ENCODE assay signal across 22 cellular contexts in the genomic region with DNA sequence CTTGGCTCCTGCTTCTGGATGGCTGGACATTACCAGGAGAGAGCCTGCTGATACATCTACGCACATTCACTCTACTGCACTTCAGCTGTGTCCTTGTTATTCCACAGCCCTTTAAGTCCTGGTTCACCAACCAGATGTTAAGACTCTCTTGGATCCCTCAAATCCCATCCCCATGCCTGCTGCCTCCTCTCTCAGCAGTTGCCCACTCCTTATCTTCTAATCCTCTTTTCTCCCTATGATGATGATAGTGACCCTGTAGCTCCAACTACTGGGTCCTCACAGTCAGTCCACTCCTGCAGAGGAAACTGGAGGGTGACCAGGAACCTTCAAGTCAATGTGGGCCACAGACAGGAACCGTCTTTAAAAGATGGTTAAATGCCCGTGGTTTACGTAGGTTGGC.
DNase-seq lines count a peak whose midpoint lies in the region; ATAC-seq and TF ChIP-seq lines count a peak whose summit lies in the region.
"Had no signal": no experiment of that assay in that cellular context is flagged by ENCODE, and none has a peak within 500 bp of the region (broad histone marks: within the 10 kb centered on the region; RNA-seq: fewer than 3 reads in every experiment).

No MANE protein-coding gene starts in this region.

- no peaks in the 10 kb centered on the region for H4K20me1 ChIP-seq in KMS-11 (ENCODE audit: insufficient read depth)

- no peak overlapping the region for H2BK12ac ChIP-seq in neuronal stem cell (ENCODE audit: low read length)

- WGBS in psoas muscle, 3 donors = 88 to 99% (median 97%) methylated on average over 4 of the region's 4 CpGs
- WGBS in aorta, 2 donors = 94 to 96% methylated on average over 4 of the region's 4 CpGs
- no CpG with 5 or more reads among the region's 4 CpGs for WGBS in neuronal stem cell (ENCODE audit: extremely low coverage in 2 of 2, insufficient read length in 2 of 2, insufficient replicate concordance in 1 of 2), 2 donors

- H3K27ac Mint-ChIP-seq in activated CD4-positive, alpha-beta T cell treated with anti-CD3 and anti-CD28 coated beads for 36 hours = peak overlapping the region; percentile 7
- peak overlapping the region; percentile 93 for H3K27ac Mint-ChIP-seq in activated naive CD8-positive, alpha-beta T cell treated with anti-CD3 and anti-CD28 coated beads, Interleukin-2, amount 50 U/mL, for 24 hours
- no peak overlapping the region for H3K27ac Mint-ChIP-seq in WTC11
- H3K27ac Mint-ChIP-seq: immature natural killer cell, progenitor cell of endocrine pancreas had no signal

- no peak overlapping the region for H4K91ac ChIP-seq in neuronal stem cell (ENCODE audit: low read depth, low read length, poor library complexity)

- ATAC-seq in activated CD4-positive, alpha-beta T cell treated with anti-CD3 and anti-CD28 coated beads for 36 hours = no peak
- no peak for ATAC-seq in activated naive CD8-positive, alpha-beta T cell treated with anti-CD3 and anti-CD28 coated beads, Interleukin-2, amount 50 U/mL, for 24 hours
- ATAC-seq in psoas muscle (no peak), aorta (ENCODE audit: low FRiP score) (no peak), WTC11 (no peak)
- ATAC-seq: left lung had no signal

- POLR2A ChIA-PET in activated CD4-positive, alpha-beta T cell treated with anti-CD3 and anti-CD28 coated beads for 36 hours (lab: Charles Lee) = no interaction called here
- POLR2A ChIA-PET in WTC11 (lab: Charles Lee) = no interaction called here

- H3K14ac ChIP-seq in neuronal stem cell (ENCODE audit: low read length) = no peak overlapping the region

- no peak overlapping the region for H2AK5ac ChIP-seq in neuronal stem cell (ENCODE audit: low read depth, low read length)

- no peak overlapping the region for H4K8ac ChIP-seq in neuronal stem cell (ENCODE audit: low read depth, low read length)

- intact Hi-C loops in activated CD4-positive, alpha-beta T cell treated with anti-CD3 and anti-CD28 coated beads for 36 hours (cut with DNase I, micrococcal nuclease) = loop anchor here in 1 of 2 experiments (2.0 to 10.0 kb wide), 2 partner anchors 89 to 161 kb away; no protein-coding TSS in a partner anchor
- intact Hi-C loops in psoas muscle (cut with DNase I) (loop anchor here in 1 of 2 donors (5.0 kb wide), 2 partner anchors 33 to 47 kb away; no protein-coding TSS in a partner anchor), aorta (cut with DNase I) (loop anchor here in 1 of 2 donors (2.0 kb wide), 1 partner anchor 45 kb away; no protein-coding TSS in a partner anchor)

- H3K9me3 Mint-ChIP-seq in activated CD4-positive, alpha-beta T cell treated with anti-CD3 and anti-CD28 coated beads for 36 hours (ENCODE audit: low read depth) = no peaks in the 10 kb centered on the region
- no peaks in the 10 kb centered on the region for H3K9me3 Mint-ChIP-seq in activated naive CD8-positive, alpha-beta T cell treated with anti-CD3 and anti-CD28 coated beads, Interleukin-2, amount 50 U/mL, for 24 hours
- no peaks in the 10 kb centered on the region for H3K9me3 Mint-ChIP-seq in WTC11
- H3K9me3 Mint-ChIP-seq: activated CD4-positive, alpha-beta T cell treated with anti-CD3 and anti-CD28 coated beads, Interleukin-2, amount 10 ng/mL, durations not matched to agents 7 days and 5 days; central memory CD8-positive, alpha-beta T cell; immature natural killer cell had no signal

- H3K23ac ChIP-seq in neuronal stem cell (ENCODE audit: low read depth, low read length, poor library complexity) = no peak overlapping the region

- no peak overlapping the region for H2BK15ac ChIP-seq in neuronal stem cell (ENCODE audit: low read length)

- H3K79me2 ChIP-seq in KMS-11 (ENCODE audit: insufficient read depth, low read depth) = no peaks in the 10 kb centered on the region

- H3K9me3 ChIP-seq in psoas muscle = no peaks in the 10 kb centered on the region
- no peaks in the 10 kb centered on the region for H3K9me3 ChIP-seq in aorta (ENCODE audit: control insufficient read depth, low read length)
- no peaks in the 10 kb centered on the region for H3K9me3 ChIP-seq in neuronal stem cell (replicated peaks in 1 of 2; ENCODE audit: control insufficient read depth in 2 of 2, insufficient read depth in 1 of 2, low read depth in 1 of 2, low read length in 2 of 2)
- H3K9me3 ChIP-seq: ascending aorta, left lung, tibial nerve had no signal

- H3K4me2 ChIP-seq in KMS-11 = no peak overlapping the region; the same call in 1 of the 2 replicates
- no peak overlapping the region for H3K4me2 ChIP-seq in neuronal stem cell (ENCODE audit: insufficient read depth, low read length, poor library complexity, severe bottlenecking)

- H3K36me3 ChIP-seq in KMS-11 (ENCODE audit: insufficient read depth) = no peaks in the 10 kb centered on the region
- H3K36me3 ChIP-seq in psoas muscle (ENCODE audit: insufficient read depth in 1 of 2, low read depth in 1 of 2) = no peaks in the 10 kb centered on the region
- H3K36me3 ChIP-seq in aorta (ENCODE audit: control insufficient read depth in 1 of 2, insufficient read depth in 2 of 2, low read length in 1 of 2) = no peaks in the 10 kb centered on the region
- no peaks in the 10 kb centered on the region for H3K36me3 ChIP-seq in neuronal stem cell (replicated peaks in 1 of 2; ENCODE audit: control insufficient read depth in 2 of 2, insufficient read depth in 2 of 2, low read length in 2 of 2)
- H3K36me3 ChIP-seq: ascending aorta, left lung, tibial nerve had no signal

- H3K4me3 ChIP-seq in KMS-11 (IDR thresholded peaks at IDR 0.05; ENCODE audit: insufficient read depth, low read depth, low read length) = no peak overlapping the region
- H3K4me3 ChIP-seq in psoas muscle = no peak overlapping the region
- no peak overlapping the region for H3K4me3 ChIP-seq in aorta (ENCODE audit: low read length in 2 of 2)
- H3K4me3 ChIP-seq in neuronal stem cell (ENCODE audit: low read length in 2 of 2) = no peak overlapping the region
- H3K4me3 ChIP-seq: ascending aorta, left lung, skin epidermis, tibial nerve had no signal

- H3K27ac ChIP-seq in KMS-11 (peak overlapping the region; percentile 94; the same call in 1 of the 2 replicates), psoas muscle (peak overlapping the region; percentile 11), aorta (ENCODE audit: low read depth in 1 of 2, low read length in 2 of 2) (no peak overlapping the region), neuronal stem cell (replicated peaks; ENCODE audit: low read length) (no peak overlapping the region)
- H3K27ac ChIP-seq: ascending aorta, left lung had no signal

- H3K9ac ChIP-seq in KMS-11 (no peak overlapping the region), neuronal stem cell (ENCODE audit: low read depth, low read length, poor library complexity) (no peak overlapping the region)

- no peaks in the 10 kb centered on the region for H3K36me3 Mint-ChIP-seq in activated CD4-positive, alpha-beta T cell treated with anti-CD3 and anti-CD28 coated beads for 36 hours (ENCODE audit: low read depth)
- H3K36me3 Mint-ChIP-seq in activated naive CD8-positive, alpha-beta T cell treated with anti-CD3 and anti-CD28 coated beads, Interleukin-2, amount 50 U/mL, for 24 hours (ENCODE audit: low read depth) = no peaks in the 10 kb centered on the region
- no peaks in the 10 kb centered on the region for H3K36me3 Mint-ChIP-seq in WTC11
- H3K36me3 Mint-ChIP-seq: immature natural killer cell had no signal

- no peaks in the 10 kb centered on the region for H3K79me1 ChIP-seq in neuronal stem cell (ENCODE audit: low read depth, low read length)

- no peak overlapping the region for H2BK120ac ChIP-seq in neuronal stem cell (ENCODE audit: low read depth, low read length)

- TF ChIP-seq CTCF in KMS-11 (conservative IDR thresholded peaks at IDR 0.05; ENCODE audit: low read depth, low read length) (no peak), psoas muscle (IDR thresholded peaks at IDR 0.05) (no peak), WTC11 (IDR thresholded peaks at IDR 0.05) (no peak)

- H2BK5ac ChIP-seq in neuronal stem cell (ENCODE audit: low read length) = no peak overlapping the region

- H3K4me1 Mint-ChIP-seq in activated CD4-positive, alpha-beta T cell treated with anti-CD3 and anti-CD28 coated beads for 36 hours = peaks cover 71% of the 10 kb centered on the region
- peaks cover 59% of the 10 kb centered on the region for H3K4me1 Mint-ChIP-seq in activated naive CD8-positive, alpha-beta T cell treated with anti-CD3 and anti-CD28 coated beads, Interleukin-2, amount 50 U/mL, for 24 hours
- H3K4me1 Mint-ChIP-seq in WTC11 = peaks cover 3% of the 10 kb centered on the region; the same call in 1 of the 2 replicates
- H3K4me1 Mint-ChIP-seq: immature natural killer cell had no signal

- no peak overlapping the region for H2AFZ ChIP-seq in KMS-11 (ENCODE audit: low read depth)
- H2AFZ ChIP-seq in neuronal stem cell (ENCODE audit: low read length) = no peak overlapping the region

- H3K27me3 ChIP-seq in KMS-11 (ENCODE audit: insufficient read depth, low read depth) (no peaks in the 10 kb centered on the region), psoas muscle (ENCODE audit: insufficient read depth in 3 of 3, low read length in 2 of 3) (no peaks in the 10 kb centered on the region), aorta (ENCODE audit: control insufficient read depth in 1 of 2, insufficient read depth in 2 of 2, low read length in 1 of 2) (no peaks in the 10 kb centered on the region), neuronal stem cell (ENCODE audit: control insufficient read depth in 3 of 3, insufficient read depth in 3 of 3, low read depth in 1 of 3, low read length in 3 of 3) (no peaks in the 10 kb centered on the region)
- H3K27me3 ChIP-seq: ascending aorta, tibial nerve had no signal

- peaks cover 35% of the 10 kb centered on the region for H3K4me1 ChIP-seq in KMS-11 (ENCODE audit: low read depth, poor library complexity, severe bottlenecking)
- H3K4me1 ChIP-seq in psoas muscle = peaks cover 56% of the 10 kb centered on the region
- no peaks in the 10 kb centered on the region for H3K4me1 ChIP-seq in aorta (ENCODE audit: control insufficient read depth in 1 of 2, insufficient read depth in 2 of 2, low read length in 2 of 2)
- H3K4me1 ChIP-seq in neuronal stem cell (ENCODE audit: control insufficient read depth in 2 of 2, insufficient read depth in 1 of 2, low read depth in 1 of 2, low read length in 2 of 2) = no peaks in the 10 kb centered on the region
- H3K4me1 ChIP-seq: ascending aorta, left lung, tibial nerve had no signal

- no peak for DNase-seq in activated CD4-positive, alpha-beta T cell treated with anti-CD3 and anti-CD28 coated beads for 36 hours
- no peak for DNase-seq in activated CD4-positive, alpha-beta T cell treated with anti-CD3 and anti-CD28 coated beads, Interleukin-2, amount 50 U/mL, for 4 hours
- DNase-seq in activated naive CD8-positive, alpha-beta T cell treated with anti-CD3 and anti-CD28 coated beads, Interleukin-2, amount 50 U/mL, for 24 hours = no peak
- DNase-seq in psoas muscle (no peak), aorta (no peak), WTC11 (ENCODE audit: low spot score) (no peak), neuronal stem cell (ENCODE audit: low spot score) (no peak)
- DNase-seq: activated CD4-positive, alpha-beta T cell treated with anti-CD3 and anti-CD28 coated beads, Interleukin-2, amount 10 ng/mL, durations not matched to agents 7 days and 5 days; DMS79; immature natural killer cell; KBM-7; left lung; NCI-H187; NCI-H2227 treated with DMSO at 0.1 percent for 48 hours; SIG-M5; stimulated activated naive CD4-positive, alpha-beta T cell treated with Interleukin-2 at 50 U/mL for 16 hours had no signal

- no peak overlapping the region for H3K18ac ChIP-seq in neuronal stem cell (ENCODE audit: low read length)

- CTCF ChIA-PET in activated CD4-positive, alpha-beta T cell treated with anti-CD3 and anti-CD28 coated beads for 36 hours (lab: Charles Lee) = interaction anchor here (0.7 to 1.7 kb wide), 2 partner anchors 119 to 218 kb away, joined by 3 read pairs; no protein-coding TSS in a partner anchor
- CTCF ChIA-PET in WTC11 (lab: Charles Lee) = no interaction called here

- no peak overlapping the region for H3K4me3 Mint-ChIP-seq in activated CD4-positive, alpha-beta T cell treated with anti-CD3 and anti-CD28 coated beads for 36 hours
- no peak overlapping the region for H3K4me3 Mint-ChIP-seq in activated naive CD8-positive, alpha-beta T cell treated with anti-CD3 and anti-CD28 coated beads, Interleukin-2, amount 50 U/mL, for 24 hours
- H3K4me3 Mint-ChIP-seq in WTC11 = no peak overlapping the region
- H3K4me3 Mint-ChIP-seq: activated CD4-positive, alpha-beta T cell treated with anti-CD3 and anti-CD28 coated beads, Interleukin-2, amount 10 ng/mL, durations not matched to agents 7 days and 5 days; central memory CD8-positive, alpha-beta T cell; immature natural killer cell had no signal

- peaks cover 2% of the 10 kb centered on the region for H3K27me3 Mint-ChIP-seq in activated CD4-positive, alpha-beta T cell treated with anti-CD3 and anti-CD28 coated beads for 36 hours
- H3K27me3 Mint-ChIP-seq in activated naive CD8-positive, alpha-beta T cell treated with anti-CD3 and anti-CD28 coated beads, Interleukin-2, amount 50 U/mL, for 24 hours = no peaks in the 10 kb centered on the region
- H3K27me3 Mint-ChIP-seq in WTC11 (ENCODE audit: low read depth) = no peaks in the 10 kb centered on the region
- H3K27me3 Mint-ChIP-seq: activated CD4-positive, alpha-beta T cell treated with anti-CD3 and anti-CD28 coated beads, Interleukin-2, amount 10 ng/mL, durations not matched to agents 7 days and 5 days; central memory CD8-positive, alpha-beta T cell had no signal

- no peak overlapping the region for H3K4ac ChIP-seq in neuronal stem cell (ENCODE audit: low read length)

Comparison
In these comparisons a context has a peak if more than half of its experiments do, and no peak if none do; other contexts are left out.
1. H3K27ac ChIP-seq: peak in KMS-11 (single experiment) and psoas muscle (single experiment); none in aorta (0 of 2) and neuronal stem cell (single experiment).